In the genomic region with DNA sequence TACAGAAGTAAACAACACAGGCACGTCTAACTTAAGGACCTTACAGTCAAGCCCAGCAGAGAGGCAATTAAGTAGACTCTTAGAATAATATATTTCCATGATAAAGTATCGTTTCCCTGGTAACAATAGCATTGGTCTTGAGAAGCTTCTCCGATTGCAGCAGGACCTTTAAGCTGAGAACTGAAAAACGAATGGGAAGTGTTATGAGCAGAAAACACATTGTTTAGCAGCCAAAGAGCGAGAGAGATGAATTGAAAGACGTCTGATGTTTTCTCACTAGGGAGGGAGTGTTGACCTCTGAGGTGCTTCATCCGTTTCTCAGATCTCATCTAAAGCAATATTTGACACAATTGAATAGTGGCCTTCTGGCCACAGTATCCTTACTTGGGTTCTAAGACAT, we compare ENCODE assay signal across 8 cellular contexts. TPM values are rescaled to one million over a fixed set of nuclear protein-coding genes. Genes with fewer than 3 reads are reported as not detected.
A peak's percentile ranks its signal among the peaks of the same experiment; 100 is the strongest.
DNase-seq lines count a peak whose midpoint lies in the region; ATAC-seq and TF ChIP-seq lines count a peak whose summit lies in the region.

No MANE protein-coding gene starts in this region.

- POLR2A ChIA-PET in activated CD4-positive, alpha-beta T cell treated with anti-CD3 and anti-CD28 coated beads for 36 hours (lab: Charles Lee): interaction anchor here (0.6 to 1.4 kb wide), 3 partner anchors 57 to 119 kb away, joined by 3 to 4 read pairs (median 4); no protein-coding TSS in a partner anchor

- CTCF ChIA-PET in activated CD4-positive, alpha-beta T cell treated with anti-CD3 and anti-CD28 coated beads for 36 hours (lab: Charles Lee): interaction anchor here (0.7 to 11.5 kb wide), 14 partner anchors 8 to 184 kb away, joined by 3 to 189 read pairs (median 6); partner anchors contain the start of genes CCND3, TAF8, TOMM6 and USP49

- intact Hi-C loops in activated CD4-positive, alpha-beta T cell treated with anti-CD3 and anti-CD28 coated beads for 36 hours (cut with DNase I, micrococcal nuclease): loop anchor here (5.0 kb wide), 1 partner anchor 75 kb away; no protein-coding TSS in a partner anchor

- ATAC-seq in activated CD4-positive, alpha-beta T cell treated with anti-CD3 and anti-CD28 coated beads for 36 hours: no peak
- no peak for ATAC-seq in activated naive CD4-positive, alpha-beta T cell treated with anti-CD3 and anti-CD28 coated beads, Interleukin-2, amount 50 U/mL, for 72 hours
- no peak for ATAC-seq in HG03520 (IDR thresholded peaks at IDR 0.05; ENCODE audit: unreplicated experiment)

- H3K9me3 ChIP-seq in suprapubic skin: no peaks in the 10 kb centered on the region

- no peak overlapping the region for H3K27ac ChIP-seq in suprapubic skin

- H3K4me3 Mint-ChIP-seq in activated CD4-positive, alpha-beta T cell treated with anti-CD3 and anti-CD28 coated beads for 36 hours: peak overlapping the region; percentile 99
- peak overlapping the region; percentile 97 to 100 (median 100) for H3K4me3 Mint-ChIP-seq in immature natural killer cell

- 3% methylated on average over 7 of the region's 7 CpGs for WGBS in suprapubic skin

- H3K36me3 ChIP-seq in suprapubic skin: peaks cover 11% of the 10 kb centered on the region

- peak overlapping the region; percentile 79 for H3K4me3 ChIP-seq in suprapubic skin

- H3K4me1 Mint-ChIP-seq in activated CD4-positive, alpha-beta T cell treated with anti-CD3 and anti-CD28 coated beads for 36 hours: peaks cover 52% of the 10 kb centered on the region
- peaks cover 61 to 68% of the 10 kb centered on the region in 2 donors for H3K4me1 Mint-ChIP-seq in immature natural killer cell

- no peaks in the 10 kb centered on the region for H3K27me3 ChIP-seq in suprapubic skin

- H3K9me3 Mint-ChIP-seq in activated CD4-positive, alpha-beta T cell treated with anti-CD3 and anti-CD28 coated beads for 36 hours (ENCODE audit: low read depth): no peaks in the 10 kb centered on the region
- no peaks in the 10 kb centered on the region for H3K9me3 Mint-ChIP-seq in activated naive CD4-positive, alpha-beta T cell treated with anti-CD3 and anti-CD28 coated beads, Interleukin-2, amount 50 U/mL, for 72 hours
- H3K9me3 Mint-ChIP-seq in immature natural killer cell: no peaks in the 10 kb centered on the region

- no peak for TF ChIP-seq EP300 in suprapubic skin (IDR thresholded peaks at IDR 0.05)

- no peak for TF ChIP-seq CTCF in suprapubic skin (IDR thresholded peaks at IDR 0.05)

- H3K36me3 Mint-ChIP-seq in activated CD4-positive, alpha-beta T cell treated with anti-CD3 and anti-CD28 coated beads for 36 hours (ENCODE audit: low read depth): peaks cover 33% of the 10 kb centered on the region
- peaks cover 41 to 49% of the 10 kb centered on the region in 2 donors for H3K36me3 Mint-ChIP-seq in activated naive CD4-positive, alpha-beta T cell treated with anti-CD3 and anti-CD28 coated beads, Interleukin-2, amount 50 U/mL, for 72 hours
- peaks cover 5 to 8% (median 6%) of the 10 kb centered on the region in 3 donors for H3K36me3 Mint-ChIP-seq in immature natural killer cell

- no peak for TF ChIP-seq POLR2A in suprapubic skin (IDR thresholded peaks at IDR 0.05)

- no peaks in the 10 kb centered on the region for H3K27me3 Mint-ChIP-seq in activated CD4-positive, alpha-beta T cell treated with anti-CD3 and anti-CD28 coated beads for 36 hours
- H3K27me3 Mint-ChIP-seq in immature natural killer cell (ENCODE audit: low read depth in 3 of 3): peaks cover 16 to 31% (median 17%) of the 10 kb centered on the region in 3 donors

- H3K4me1 ChIP-seq in suprapubic skin: peaks cover 51% of the 10 kb centered on the region

- H3K27ac Mint-ChIP-seq in activated CD4-positive, alpha-beta T cell treated with anti-CD3 and anti-CD28 coated beads for 36 hours: peak overlapping the region; percentile 98
- H3K27ac Mint-ChIP-seq in activated naive CD4-positive, alpha-beta T cell treated with anti-CD3 and anti-CD28 coated beads, Interleukin-2, amount 50 U/mL, for 72 hours: peak overlapping the region; percentile 93 to 98
- H3K27ac Mint-ChIP-seq in immature natural killer cell: peak overlapping the region; percentile 98 to 100 (median 100)

- in situ Hi-C loops in KBM-7 (cut with MboI; ENCODE audit: low pct_unique_long_range_greater_than_20kb, low sequenced_read_pairs): no loop called here

- no peak for DNase-seq in activated CD4-positive, alpha-beta T cell treated with anti-CD3 and anti-CD28 coated beads for 36 hours
- no peak for DNase-seq in activated CD4-positive, alpha-beta T cell treated with anti-CD3 and anti-CD28 coated beads for 48 hours
- DNase-seq in activated naive CD4-positive, alpha-beta T cell treated with anti-CD3 and anti-CD28 coated beads, Interleukin-2, amount 50 U/mL, for 72 hours (ENCODE audit: low spot score in 2 of 2): no peak
- DNase-seq in immature natural killer cell: peak in 2 of 3 donors; percentile 51
- DNase-seq in suprapubic skin (ENCODE audit: low spot score in 2 of 2): no peak
- no peak for DNase-seq in NCI-H2171 treated with DMSO at 0.1 percent for 48 hours (lab: John Stamatoyannopoulos, UW)
- no peak for DNase-seq in KBM-7

RNA-seq across cellular contexts. Expression of gene BYSL, which starts 0.9 kb away (rescaled TPM):
- 10 to 100 TPM; 51.6 to 56.0 TPM for total RNA-seq in activated CD4-positive, alpha-beta T cell treated with anti-CD3 and anti-CD28 coated beads for 36 hours
- 10 to 100 TPM; 38.1 to 47.6 TPM for total RNA-seq in activated naive CD4-positive, alpha-beta T cell treated with anti-CD3 and anti-CD28 coated beads, Interleukin-2, amount 50 U/mL, for 72 hours
- 10 to 100 TPM; 10.1 to 16.5 (median 15.9) TPM for polyA plus RNA-seq in immature natural killer cell
- 10 to 100 TPM in 3 of 4 donors, 1 to 10 TPM in 1; 6.8 to 15.7 (median 10.4) TPM for total RNA-seq in suprapubic skin

RNA-seq across cellular contexts. Expression of gene MED20, which starts 1.2 kb away (rescaled TPM):
- total RNA-seq in activated CD4-positive, alpha-beta T cell treated with anti-CD3 and anti-CD28 coated beads for 36 hours: 10 to 100 TPM; 19.4 to 21.6 TPM
- 10 to 100 TPM; 18.5 to 24.2 TPM for total RNA-seq in activated naive CD4-positive, alpha-beta T cell treated with anti-CD3 and anti-CD28 coated beads, Interleukin-2, amount 50 U/mL, for 72 hours
- 10 to 100 TPM in 2 of 3 donors, 1 to 10 TPM in 1; 5.9 to 11.5 (median 11.2) TPM for polyA plus RNA-seq in immature natural killer cell
- 10 to 100 TPM; 15.2 to 18.7 (median 17.3) TPM for total RNA-seq in suprapubic skin

RNA-seq across cellular contexts. Expression of gene CCND3, which starts 19.5 kb away (rescaled TPM):
- total RNA-seq in activated CD4-positive, alpha-beta T cell treated with anti-CD3 and anti-CD28 coated beads for 36 hours: 100 to 1,000 TPM; 625 to 806 TPM
- total RNA-seq in activated naive CD4-positive, alpha-beta T cell treated with anti-CD3 and anti-CD28 coated beads, Interleukin-2, amount 50 U/mL, for 72 hours: 100 to 1,000 TPM; 610 to 723 TPM
- polyA plus RNA-seq in immature natural killer cell: 1,000 to 10,000 TPM in 2 of 3 donors, 100 to 1,000 TPM in 1; 782 to 1,087 (median 1,041) TPM
- 100 to 1,000 TPM; 106 to 214 (median 132) TPM for total RNA-seq in suprapubic skin

RNA-seq across cellular contexts. Expression of gene USP49, which starts 27.0 kb away (rescaled TPM):
- total RNA-seq in activated CD4-positive, alpha-beta T cell treated with anti-CD3 and anti-CD28 coated beads for 36 hours: 1 to 10 TPM; 5.6 to 7.3 TPM
- 10 to 100 TPM in 1 of 2 donors, 1 to 10 TPM in 1; 8.3 to 16.7 TPM for total RNA-seq in activated naive CD4-positive, alpha-beta T cell treated with anti-CD3 and anti-CD28 coated beads, Interleukin-2, amount 50 U/mL, for 72 hours
- polyA plus RNA-seq in immature natural killer cell: under 1 TPM; 0.22 to 0.94 (median 0.62) TPM
- total RNA-seq in suprapubic skin: 10 to 100 TPM in 1 of 4 donors, 1 to 10 TPM in 3; 2.9 to 17.1 (median 4.1) TPM

Comparison
In these comparisons a context has a peak if more than half of its experiments do, and no peak if none do; other contexts are left out.
1. DNase-seq: peak in immature natural killer cell (2 of 3); none in activated CD4-positive, alpha-beta T cell treated with anti-CD3 and anti-CD28 coated beads for 36 hours (single experiment), activated CD4-positive, alpha-beta T cell treated with anti-CD3 and anti-CD28 coated beads for 48 hours (single experiment), activated naive CD4-positive, alpha-beta T cell treated with anti-CD3 and anti-CD28 coated beads, Interleukin-2, amount 50 U/mL, for 72 hours (0 of 2), suprapubic skin (0 of 2), NCI-H2171 treated with DMSO at 0.1 percent for 48 hours (single experiment) and KBM-7 (single experiment).
2. Peak in every context shown above with its lines, with median percentiles within 50 percentile points of each other: H3K27ac Mint-ChIP-seq.